17 cellular contexts compared by ENCODE assay signal in genomic region chr2:180969124-180969523, GRCh38. TPM values are rescaled to one million over a fixed set of nuclear protein-coding genes. Genes with fewer than 3 reads are reported as not detected.
A peak's percentile ranks its signal among the peaks of the same experiment; 100 is the strongest.
DNase-seq lines count a peak whose midpoint lies in the region; ATAC-seq and TF ChIP-seq lines count a peak whose summit lies in the region.
"Had no signal": no experiment of that assay in that cellular context is flagged by ENCODE, and none has a peak within 500 bp of the region (broad histone marks: within the 10 kb centered on the region; RNA-seq: fewer than 3 reads in every experiment).

No MANE protein-coding gene starts in this region.

- no peak for TF ChIP-seq POLR2A in HCT116 (IDR thresholded peaks at IDR 0.05; ENCODE audit: borderline replicate concordance, extremely low read depth, insufficient read depth, insufficient read length)

- H3K4me1 ChIP-seq in HCT116 (ENCODE audit: control insufficient read depth in 1 of 2, insufficient read depth in 2 of 2, low read length in 2 of 2) = no peaks in the 10 kb centered on the region
- peaks cover 14% of the 10 kb centered on the region for H3K4me1 ChIP-seq in PC-3 (ENCODE audit: insufficient read depth, low read length)
- H3K4me1 ChIP-seq: BLaER1, Caco-2 had no signal

- H3K4me2 ChIP-seq in HCT116 (ENCODE audit: low read length) = no peak overlapping the region
- H3K4me2 ChIP-seq in PC-3 (ENCODE audit: low read length) = no peak overlapping the region
- H3K4me2 ChIP-seq: BLaER1 had no signal

- no peaks in the 10 kb centered on the region for H3K9me2 ChIP-seq in HCT116 (ENCODE audit: insufficient read depth)
- no peaks in the 10 kb centered on the region for H3K9me2 ChIP-seq in PC-3 (replicated peaks; ENCODE audit: low read length)

- no peaks in the 10 kb centered on the region for H4K20me1 ChIP-seq in HCT116 (ENCODE audit: insufficient read depth)
- no peaks in the 10 kb centered on the region for H4K20me1 ChIP-seq in PC-3 (ENCODE audit: low read length)
- H4K20me1 ChIP-seq: BLaER1 had no signal

- no peak overlapping the region for H3K27ac Mint-ChIP-seq in activated naive CD4-positive, alpha-beta T cell treated with anti-CD3 and anti-CD28 coated beads for 36 hours
- H3K27ac Mint-ChIP-seq: B cell; CD4-positive, CD25-positive, alpha-beta regulatory T cell; CD8-positive, alpha-beta T cell had no signal

- H3K36me3 ChIP-seq in HCT116 (ENCODE audit: control insufficient read depth in 1 of 2, insufficient read depth in 2 of 2, low read length in 2 of 2) (no peaks in the 10 kb centered on the region), PC-3 (ENCODE audit: low read depth, low read length) (no peaks in the 10 kb centered on the region)
- H3K36me3 ChIP-seq: BLaER1, HAP-1 had no signal

- intact Hi-C loops in HCT116 (cut with micrococcal nuclease) (no loop called here), PC-3 (cut with micrococcal nuclease) (no loop called here)
- intact Hi-C loops in activated naive CD4-positive, alpha-beta T cell treated with anti-CD3 and anti-CD28 coated beads for 36 hours (cut with micrococcal nuclease) = no loop called here

- H3F3A ChIP-seq in PC-3 (ENCODE audit: low read length, unreplicated experiment) = no peaks in the 10 kb centered on the region

- no peak overlapping the region for H3K9ac ChIP-seq in HCT116 (ENCODE audit: low read length)
- no peak overlapping the region for H3K9ac ChIP-seq in PC-3 (ENCODE audit: low read length)
- H3K9ac ChIP-seq: BLaER1 had no signal

- H3K9me3 ChIP-seq in HCT116 (ENCODE audit: control insufficient read depth in 1 of 2, insufficient read depth in 1 of 2, low read depth in 1 of 2, low read length in 2 of 2) (no peaks in the 10 kb centered on the region), PC-3 (ENCODE audit: low read length) (no peaks in the 10 kb centered on the region)
- H3K9me3 ChIP-seq: BLaER1, HAP-1 had no signal

- H3K4me3 Mint-ChIP-seq in activated naive CD4-positive, alpha-beta T cell treated with anti-CD3 and anti-CD28 coated beads for 36 hours = no peak overlapping the region
- H3K4me3 Mint-ChIP-seq: B cell; CD4-positive, CD25-positive, alpha-beta regulatory T cell; CD8-positive, alpha-beta T cell had no signal

- RAD21 ChIA-PET in HCT116 (lab: Charles Lee; ENCODE audit: low non-redundant PET in 1 of 2, low total read pairs in 2 of 2, uncharacterized antibody in 2 of 2, unreplicated experiment in 2 of 2) = no interaction called here

- CTCF ChIA-PET in HCT116 (lab: Charles Lee) (no interaction called here), PC-3 (lab: Charles Lee) (no interaction called here)
- CTCF ChIA-PET in activated naive CD4-positive, alpha-beta T cell treated with anti-CD3 and anti-CD28 coated beads for 36 hours (lab: Charles Lee) = interaction anchor here (0.8 kb wide), 1 partner anchor 12 kb away, joined by 3 read pairs; no protein-coding TSS in a partner anchor

- BruUV-seq in HCT116 (replicated peaks; lab: Mats Ljungman, UMichigan) = no TSS peak
- no TSS peak for BruUV-seq in PC-3 (replicated peaks; lab: Mats Ljungman, UMichigan)

- peak overlapping the region; percentile 76 for H3K27ac ChIP-seq in 22Rv1
- no peak overlapping the region for H3K27ac ChIP-seq in HCT116 (ENCODE audit: low read depth, low read length)
- no peak overlapping the region for H3K27ac ChIP-seq in PC-3 (ENCODE audit: low read length)
- no peak overlapping the region for H3K27ac ChIP-seq in caudate nucleus (ENCODE audit: low read depth, low read length)
- H3K27ac ChIP-seq: BLaER1, C4-2B had no signal

- H3K4me3 ChIP-seq in HCT116 (replicated peaks in 1 of 2; ENCODE audit: low read depth in 1 of 2, low read length in 2 of 2) = no peak overlapping the region
- no peak overlapping the region for H3K4me3 ChIP-seq in PC-3 (ENCODE audit: low read length)
- H3K4me3 ChIP-seq: BLaER1, HAP-1 had no signal

- POLR2A ChIA-PET in HCT116 (lab: Charles Lee) = no interaction called here
- POLR2A ChIA-PET in PC-3 (lab: Charles Lee; ENCODE audit: unreplicated experiment) = no interaction called here

- no peaks in the 10 kb centered on the region for H3K27me3 ChIP-seq in HCT116 (ENCODE audit: insufficient read depth, low read length)
- no peaks in the 10 kb centered on the region for H3K27me3 ChIP-seq in PC-3 (ENCODE audit: low read length)
- H3K27me3 ChIP-seq: BLaER1 had no signal

- H3K9me3 Mint-ChIP-seq in activated naive CD4-positive, alpha-beta T cell treated with anti-CD3 and anti-CD28 coated beads for 36 hours = no peaks in the 10 kb centered on the region
- H3K9me3 Mint-ChIP-seq: CD4-positive, CD25-positive, alpha-beta regulatory T cell; CD8-positive, alpha-beta T cell had no signal

- TF ChIP-seq CTCF in 22Rv1 (IDR thresholded peaks at IDR 0.05) = no peak
- no peak for TF ChIP-seq CTCF in HCT116 (IDR thresholded peaks at IDR 0.05 in 2 of 3, conservative IDR thresholded peaks at IDR 0.05 in 1 of 3; ENCODE audit: borderline replicate concordance in 1 of 3, insufficient read depth in 1 of 3, low read depth in 2 of 3, low read length in 2 of 3)
- TF ChIP-seq CTCF in PC-3 (conservative IDR thresholded peaks at IDR 0.05; ENCODE audit: low read depth, low read length) = no peak

- H2AFZ ChIP-seq in HCT116 (ENCODE audit: low read depth, low read length, poor library complexity, severe bottlenecking) (peak overlapping the region; percentile 41), PC-3 (ENCODE audit: low read length) (no peak overlapping the region)

- ATAC-seq in HCT116 (no peak), PC-3 (peak; percentile 16; the same call in 1 of the 2 replicates)
- ATAC-seq: CD8-positive, alpha-beta T cell had no signal

- no peaks in the 10 kb centered on the region for H3K27me3 Mint-ChIP-seq in activated naive CD4-positive, alpha-beta T cell treated with anti-CD3 and anti-CD28 coated beads for 36 hours (ENCODE audit: low read depth)

- H3K79me2 ChIP-seq in HCT116 (ENCODE audit: insufficient read depth, low read length) (no peaks in the 10 kb centered on the region), PC-3 (ENCODE audit: low read length) (no peaks in the 10 kb centered on the region)

- no peaks in the 10 kb centered on the region for H3K36me3 Mint-ChIP-seq in activated naive CD4-positive, alpha-beta T cell treated with anti-CD3 and anti-CD28 coated beads for 36 hours (ENCODE audit: low read depth)
- H3K36me3 Mint-ChIP-seq: CD4-positive, CD25-positive, alpha-beta regulatory T cell; CD8-positive, alpha-beta T cell had no signal

- DNase-seq in HCT116 (ENCODE audit: low read depth, low spot score) (no peak), PC-3 (no peak), caudate nucleus (lab: John Stamatoyannopoulos, UW) (no peak), NCI-H2171 (lab: John Stamatoyannopoulos, UW) (no peak)
- no peak for DNase-seq in activated naive CD4-positive, alpha-beta T cell treated with anti-CD3 and anti-CD28 coated beads for 36 hours
- DNase-seq: Caco-2; CD4-positive, CD25-positive, alpha-beta regulatory T cell; CD8-positive, alpha-beta T cell; DMS53; DMS79 treated with DMSO at 0.1 percent for 48 hours; GF-D8; GOT3 had no signal

- H3K4me1 Mint-ChIP-seq in activated naive CD4-positive, alpha-beta T cell treated with anti-CD3 and anti-CD28 coated beads for 36 hours (ENCODE audit: low read depth) = no peaks in the 10 kb centered on the region
- H3K4me1 Mint-ChIP-seq: B cell; CD4-positive, CD25-positive, alpha-beta regulatory T cell had no signal

- TF ChIP-seq RAD21 in HCT116 (IDR thresholded peaks at IDR 0.05; ENCODE audit: low read depth) = no peak

TF ChIP-seq in HCT116, 20 proteins besides CTCF, POLR2A, EP300 and RAD21:
- TF ChIP-seq POLR2AphosphoS5 (IDR thresholded peaks at IDR 0.05; ENCODE audit: low read depth, low read length) (no peak), FOSL1 (IDR thresholded peaks at IDR 0.05; ENCODE audit: low read depth) (no peak)

RNA-seq across cellular contexts. Expression of gene UBE2E3, which starts 11.3 kb away (rescaled TPM):
- total RNA-seq in HCT116 (2021; ENCODE audit: unreplicated experiment) (64.2 TPM), PC-3 (2014; rRNA removed) (66.6 and 95.6 TPM in 2 replicates)
- 38.2 and 59.6 TPM in 2 replicates for polyA plus RNA-seq in HCT116 (2012)
- total RNA-seq in activated naive CD4-positive, alpha-beta T cell treated with anti-CD3 and anti-CD28 coated beads for 36 hours = 10 to 100 TPM; 25.8 to 29.5 TPM
